ENCODE assay signal across 2 cellular contexts in genomic region chr1:167863191-167863920, GRCh38. TPM values are rescaled to one million over a fixed set of nuclear protein-coding genes. Genes with fewer than 3 reads are reported as not detected.
"Had no signal": no experiment of that assay in that cellular context is flagged by ENCODE, and none has a peak within 500 bp of the region (broad histone marks: within the 10 kb centered on the region; RNA-seq: fewer than 3 reads in every experiment).

No MANE protein-coding gene starts in this region.

RNA-seq across cellular contexts. Expression of gene ADCY10, which starts 50.6 kb away (rescaled TPM):
- total RNA-seq: activated CD8-positive, alpha-beta memory T cell treated with anti-CD3 and anti-CD28 coated beads for 36 hours; activated naive CD8-positive, alpha-beta T cell treated with anti-CD3 and anti-CD28 coated beads for 36 hours had no signal
